In genomic region chr1:144910729-144911128, GRCh38 we compare ENCODE assay signal across 6 cellular contexts.
DNase-seq lines count a peak whose midpoint lies in the region; ATAC-seq and TF ChIP-seq lines count a peak whose summit lies in the region.
"Not testable (repeated sequence)": the region's sequence is repeated elsewhere in the genome, so short reads cannot be mapped to it uniquely, and the experiment has no call there.

No MANE protein-coding gene starts in this region.

- H3K4me3 ChIP-seq in IMR-90 (ENCODE audit: insufficient read depth, low read depth, low read length); Panc1 (ENCODE audit: low read depth in 2 of 2, low read length in 2 of 2); mammary epithelial cell (replicated peaks in 1 of 3; ENCODE audit: insufficient read depth in 1 of 3, low read depth in 2 of 3, low read length in 3 of 3); lower lobe of right lung: not testable (repeated sequence)

- POLR2A ChIA-PET in IMR-90 (lab: Charles Lee; ENCODE audit: unreplicated experiment); Panc1 (lab: Charles Lee): not testable (repeated sequence)

- H3K9me3 ChIP-seq in IMR-90 (ENCODE audit: control insufficient read depth, insufficient read depth, low read length); Panc1 (ENCODE audit: control insufficient read depth, insufficient read depth, low read depth, low read length); mammary epithelial cell (replicated peaks; ENCODE audit: insufficient read depth, low read length); lower lobe of right lung: not testable (repeated sequence)

- ATAC-seq in IMR-90 (ENCODE audit: low read depth) (peak; percentile 24; the same call in 1 of the 2 replicates), Right ventricle myocardium superior (ENCODE audit: poor library complexity) (peak; percentile 69), left ventricle myocardium superior (peak; percentile 65), lower lobe of right lung (peak; percentile 23 to 45)
- ATAC-seq in Panc1 = not testable (repeated sequence)

- TF ChIP-seq RAD21 in IMR-90 (IDR thresholded peaks at IDR 0.05; ENCODE audit: low read length) = not testable (repeated sequence)

- no CpG with 5 or more reads among the region's 5 CpGs for WGBS in IMR-90 (ENCODE audit: extremely low coverage in 2 of 2, insufficient read length in 1 of 2), 2 experiments
- no CpG with 5 or more reads among the region's 5 CpGs for WGBS in mammary epithelial cell (ENCODE audit: low coverage, missing lambda C conversion rate)

- H3K56ac ChIP-seq in IMR-90 (ENCODE audit: extremely low read depth, insufficient read depth, low read length) = not testable (repeated sequence)

- not testable (repeated sequence) for H3K18ac ChIP-seq in IMR-90 (ENCODE audit: low read depth, low read length)

- H2AK5ac ChIP-seq in IMR-90 (ENCODE audit: low read depth, low read length) = not testable (repeated sequence)

- H2BK15ac ChIP-seq in IMR-90 (ENCODE audit: low read depth, low read length) = not testable (repeated sequence)

- not testable (repeated sequence) for H2BK120ac ChIP-seq in IMR-90 (ENCODE audit: low read depth, low read length)

- H3K27me3 ChIP-seq in IMR-90 (ENCODE audit: control insufficient read depth, insufficient read depth, low read length); Panc1 (ENCODE audit: control insufficient read depth, insufficient read depth, low read length); mammary epithelial cell (ENCODE audit: insufficient read depth, low read length); lower lobe of right lung (ENCODE audit: low read depth): not testable (repeated sequence)

- TF ChIP-seq POLR2A in IMR-90 (IDR thresholded peaks at IDR 0.05; ENCODE audit: low read depth, low read length) = not testable (repeated sequence)

- not testable (repeated sequence) for H4K91ac ChIP-seq in IMR-90 (ENCODE audit: insufficient read depth, low read depth, low read length)

- H3K27ac ChIP-seq in IMR-90 (ENCODE audit: insufficient read depth, low read length); Panc1 (ENCODE audit: low read length); mammary epithelial cell (ENCODE audit: insufficient read depth, low read depth, low read length); lower lobe of right lung: not testable (repeated sequence)

- H4K8ac ChIP-seq in IMR-90 (ENCODE audit: low read depth in 2 of 2, low read length in 2 of 2) = not testable (repeated sequence)

- not testable (repeated sequence) for H3K79me1 ChIP-seq in IMR-90 (ENCODE audit: low read depth in 1 of 2, low read length in 2 of 2)

- not testable (repeated sequence) for DNase-seq in IMR-90; Panc1 (ENCODE audit: low read depth, low spot score); mammary epithelial cell; Right ventricle myocardium superior; left ventricle myocardium superior; lower lobe of right lung

- not testable (repeated sequence) for H3K36me3 ChIP-seq in IMR-90 (ENCODE audit: control insufficient read depth, insufficient read depth, low read length); Panc1 (ENCODE audit: control insufficient read depth, insufficient read depth, low read length); mammary epithelial cell (ENCODE audit: insufficient read depth, low read length); lower lobe of right lung

- dilution Hi-C loops in IMR-90 (cut with HindIII; ENCODE audit: low sequenced_read_pairs, unreplicated experiment); mammary epithelial cell (cut with HindIII; ENCODE audit: low sequenced_read_pairs): not testable (repeated sequence)

- intact Hi-C loops in IMR-90 (cut with micrococcal nuclease); Panc1 (cut with micrococcal nuclease; ENCODE audit: unreplicated experiment); mammary epithelial cell (cut with micrococcal nuclease); Right ventricle myocardium superior (cut with DNase I); left ventricle myocardium superior (cut with micrococcal nuclease); lower lobe of right lung (cut with DNase I): not testable (repeated sequence)

- H2AFZ ChIP-seq in IMR-90 (replicated peaks; ENCODE audit: low read length, poor library complexity); mammary epithelial cell (ENCODE audit: low read depth, low read length): not testable (repeated sequence)

- not testable (repeated sequence) for H2AK9ac ChIP-seq in IMR-90 (replicated peaks; ENCODE audit: low read depth, low read length, poor library complexity)

- H2BK5ac ChIP-seq in IMR-90 (ENCODE audit: low read depth, low read length, poor library complexity, severe bottlenecking) = not testable (repeated sequence)

- not testable (repeated sequence) for H3K9me1 ChIP-seq in IMR-90 (ENCODE audit: insufficient read depth, low read length)

- H3K14ac ChIP-seq in IMR-90 (replicated peaks; ENCODE audit: low read depth, low read length) = not testable (repeated sequence)

- TSS peak; percentile 45 for BruUV-seq in IMR-90 (replicated peaks; lab: Mats Ljungman, UMichigan)
- TSS peak; percentile 70 for BruUV-seq in Panc1 (replicated peaks; lab: Mats Ljungman, UMichigan)
- BruUV-seq in mammary epithelial cell (replicated peaks; lab: Mats Ljungman, UMichigan) = TSS peak; percentile 28

- H3K9ac ChIP-seq in IMR-90 (ENCODE audit: low read depth, low read length); mammary epithelial cell (ENCODE audit: insufficient read depth, low read length): not testable (repeated sequence)

- not testable (repeated sequence) for TF ChIP-seq CTCF in IMR-90 (conservative IDR thresholded peaks at IDR 0.05; ENCODE audit: low read depth, low read length); Panc1 (IDR thresholded peaks at IDR 0.05); mammary epithelial cell (conservative IDR thresholded peaks at IDR 0.05 in 1 of 2, IDR thresholded peaks at IDR 0.05 in 1 of 2; ENCODE audit: extremely low read depth in 1 of 2, insufficient read depth in 1 of 2, low read depth in 1 of 2, low read length in 2 of 2); lower lobe of right lung (IDR thresholded peaks at IDR 0.05)

- CTCF ChIA-PET in IMR-90 (lab: Yijun Ruan, JAX); Panc1 (lab: Charles Lee); mammary epithelial cell (lab: Charles Lee; ENCODE audit: low non-redundant PET): not testable (repeated sequence)

- in situ Hi-C loops in IMR-90 (cut with MboI; ENCODE audit: low sequenced_read_pairs); Panc1 (cut with HindIII; ENCODE audit: low pct_unique_long_range_greater_than_20kb, low sequenced_read_pairs); mammary epithelial cell (cut with MboI; ENCODE audit: low sequenced_read_pairs in 2 of 2): not testable (repeated sequence)

- H4K20me1 ChIP-seq in IMR-90 (ENCODE audit: insufficient read depth, low read length); mammary epithelial cell (ENCODE audit: insufficient read depth, low read length): not testable (repeated sequence)

- H2BK20ac ChIP-seq in IMR-90 (ENCODE audit: low read depth, low read length) = not testable (repeated sequence)

- H3K4ac ChIP-seq in IMR-90 (ENCODE audit: low read depth, low read length) = not testable (repeated sequence)

- not testable (repeated sequence) for H4K5ac ChIP-seq in IMR-90 (ENCODE audit: low read depth, low read length)

- not testable (repeated sequence) for H3K23ac ChIP-seq in IMR-90 (ENCODE audit: low read depth, low read length)

- not testable (repeated sequence) for H3K4me1 ChIP-seq in IMR-90 (ENCODE audit: control insufficient read depth, insufficient read depth, low read length); Panc1 (ENCODE audit: control insufficient read depth, insufficient read depth, low read length); mammary epithelial cell (ENCODE audit: insufficient read depth, low read length); lower lobe of right lung

- not testable (repeated sequence) for H3K79me2 ChIP-seq in mammary epithelial cell (ENCODE audit: insufficient read depth, low read length)

- not testable (repeated sequence) for H3K4me2 ChIP-seq in IMR-90 (ENCODE audit: low read depth, low read length); mammary epithelial cell (ENCODE audit: insufficient read depth, low read depth, low read length)
